ENCODE assay signal across 21 cellular contexts in the genomic region with DNA sequence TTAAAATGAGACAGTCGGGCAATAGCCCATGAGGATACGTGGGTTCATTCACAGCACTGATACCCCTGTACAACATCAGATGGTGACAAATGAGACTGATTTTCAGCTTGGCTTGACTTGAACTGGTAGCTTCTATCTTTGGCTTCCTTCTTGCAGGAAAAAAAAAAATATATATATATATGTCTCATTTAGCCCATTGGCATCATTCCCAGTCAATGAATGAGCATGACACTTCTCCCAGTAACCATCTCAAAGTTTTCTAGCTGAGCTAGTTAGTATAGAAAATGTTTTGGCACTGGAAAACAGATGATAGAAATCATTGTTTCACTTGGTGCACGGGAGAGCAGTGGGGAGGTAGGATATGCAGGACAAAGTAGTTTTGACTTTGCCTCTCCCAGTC.
DNase-seq lines count a peak whose midpoint lies in the region; ATAC-seq and TF ChIP-seq lines count a peak whose summit lies in the region.
"Had no signal": no experiment of that assay in that cellular context is flagged by ENCODE, and none has a peak within 500 bp of the region (broad histone marks: within the 10 kb centered on the region; RNA-seq: fewer than 3 reads in every experiment).

No MANE protein-coding gene starts in this region.

- H4K20me1 ChIP-seq in fibroblast of lung (ENCODE audit: control insufficient read depth, extremely low read depth, insufficient read depth, low read length), result no peaks in the 10 kb centered on the region

- no peak for TF ChIP-seq CTCF in HFFc6 (IDR thresholded peaks at IDR 0.05)
- no peak for TF ChIP-seq CTCF in fibroblast of lung (conservative IDR thresholded peaks at IDR 0.05 in 1 of 2, IDR thresholded peaks at IDR 0.05 in 1 of 2; ENCODE audit: low read depth in 1 of 2, low read length in 2 of 2)

- H3K27ac Mint-ChIP-seq in HFFc6, result peak overlapping the region; percentile 56; the same call in 1 of the 2 replicates
- H3K27ac Mint-ChIP-seq: CD14-positive monocyte had no signal

- peaks cover 7% of the 10 kb centered on the region; the same call in 1 of the 2 replicates for H3K36me3 Mint-ChIP-seq in HFFc6 (ENCODE audit: low read depth)
- H3K36me3 Mint-ChIP-seq: CD14-positive monocyte had no signal

- H3K4me2 ChIP-seq in fibroblast of lung (ENCODE audit: extremely low read depth, insufficient read depth, low read length), result no peak overlapping the region

- no peak overlapping the region for H3K4me3 ChIP-seq in adipocyte (ENCODE audit: low read length)
- H3K4me3 ChIP-seq in fibroblast of lung (replicated peaks in 1 of 4; ENCODE audit: control extremely low read depth in 1 of 4, insufficient read depth in 1 of 4, low read depth in 3 of 4, low read length in 4 of 4), result no peak overlapping the region
- H3K4me3 ChIP-seq: SK-N-MC had no signal

- ATAC-seq in HG03196 (IDR thresholded peaks at IDR 0.05; ENCODE audit: unreplicated experiment) (no peak), GM18520 (IDR thresholded peaks at IDR 0.05; ENCODE audit: unreplicated experiment) (no peak)

- H3K79me2 ChIP-seq in fibroblast of lung (ENCODE audit: control insufficient read depth, insufficient read depth, low read length), result no peaks in the 10 kb centered on the region

- H3K4me1 ChIP-seq in adipocyte (ENCODE audit: control insufficient read depth, insufficient read depth, low read length), result no peaks in the 10 kb centered on the region
- H3K4me1 ChIP-seq in fibroblast of lung (ENCODE audit: control insufficient read depth, extremely low read depth, insufficient read depth, low read length), result peaks cover 5% of the 10 kb centered on the region

- peaks cover 35% of the 10 kb centered on the region for H3K4me1 Mint-ChIP-seq in HFFc6 (ENCODE audit: low read depth)
- H3K4me1 Mint-ChIP-seq: CD14-positive monocyte had no signal

- no peak overlapping the region for H2AFZ ChIP-seq in fibroblast of lung (ENCODE audit: low read length)

- peak; percentile 65 for DNase-seq in HFFc6
- peak; percentile 14 for DNase-seq in adipocyte (ENCODE audit: low read depth)
- peak; percentile 31 to 61 for DNase-seq in fibroblast of lung (ENCODE audit: low read depth in 2 of 2)
- DNase-seq in iris pigment epithelial cell (ENCODE audit: low read depth), result peak; percentile 4
- no peak for DNase-seq in H4 (ENCODE audit: low spot score)
- no peak for DNase-seq in activated CD4-positive, alpha-beta T cell treated with anti-CD3 and anti-CD28 coated beads, Interleukin-2, amount 50 U/mL, for 1 hour
- DNase-seq: ACHN, AML-193, COR-L47, DMS153, NCI-H1092, NCI-H146, NCI-H2081, NCI-H510A treated with DMSO at 0.1 percent for 48 hours, NCI-H774, OCI-M1, SHP77 had no signal

- H3K9ac ChIP-seq in adipocyte (ENCODE audit: low read length), result no peak overlapping the region
- H3K9ac ChIP-seq in fibroblast of lung (ENCODE audit: insufficient read depth, low read length), result no peak overlapping the region

- H3K9me3 ChIP-seq in adipocyte (ENCODE audit: control insufficient read depth, low read length), result peaks cover 12% of the 10 kb centered on the region
- H3K9me3 ChIP-seq in fibroblast of lung (ENCODE audit: control insufficient read depth, insufficient read depth, low read depth, low read length), result no peaks in the 10 kb centered on the region

- H3K27ac ChIP-seq in fibroblast of lung (ENCODE audit: insufficient read depth, low read length), result no peak overlapping the region
- H3K27ac ChIP-seq: SK-N-MC had no signal

- H3K27me3 ChIP-seq in adipocyte (replicated peaks; ENCODE audit: control insufficient read depth, insufficient read depth, low read length), result no peaks in the 10 kb centered on the region
- H3K27me3 ChIP-seq in fibroblast of lung (ENCODE audit: control insufficient read depth, insufficient read depth, low read length), result no peaks in the 10 kb centered on the region

- H3K4me3 Mint-ChIP-seq in HFFc6, result no peak overlapping the region
- H3K4me3 Mint-ChIP-seq: CD14-positive monocyte had no signal

- H3K9me3 Mint-ChIP-seq in HFFc6, result no peaks in the 10 kb centered on the region

- H3K36me3 ChIP-seq in adipocyte (ENCODE audit: control insufficient read depth, insufficient read depth, low read length, severe bottlenecking) (no peaks in the 10 kb centered on the region), fibroblast of lung (ENCODE audit: control insufficient read depth, insufficient read depth, low read length) (no peaks in the 10 kb centered on the region)

- no peaks in the 10 kb centered on the region; the same call in 1 of the 2 replicates for H3K27me3 Mint-ChIP-seq in HFFc6 (ENCODE audit: insufficient read depth)

Comparison
In these comparisons a context has a peak if more than half of its experiments do, and no peak if none do; other contexts are left out.
1. DNase-seq: peak in HFFc6 (single experiment), adipocyte (single experiment), fibroblast of lung (2 of 2) and iris pigment epithelial cell (single experiment); none in H4 (single experiment) and activated CD4-positive, alpha-beta T cell treated with anti-CD3 and anti-CD28 coated beads, Interleukin-2, amount 50 U/mL, for 1 hour (single experiment).